ENCODE assay signal across 1 cellular context in the genomic region with DNA sequence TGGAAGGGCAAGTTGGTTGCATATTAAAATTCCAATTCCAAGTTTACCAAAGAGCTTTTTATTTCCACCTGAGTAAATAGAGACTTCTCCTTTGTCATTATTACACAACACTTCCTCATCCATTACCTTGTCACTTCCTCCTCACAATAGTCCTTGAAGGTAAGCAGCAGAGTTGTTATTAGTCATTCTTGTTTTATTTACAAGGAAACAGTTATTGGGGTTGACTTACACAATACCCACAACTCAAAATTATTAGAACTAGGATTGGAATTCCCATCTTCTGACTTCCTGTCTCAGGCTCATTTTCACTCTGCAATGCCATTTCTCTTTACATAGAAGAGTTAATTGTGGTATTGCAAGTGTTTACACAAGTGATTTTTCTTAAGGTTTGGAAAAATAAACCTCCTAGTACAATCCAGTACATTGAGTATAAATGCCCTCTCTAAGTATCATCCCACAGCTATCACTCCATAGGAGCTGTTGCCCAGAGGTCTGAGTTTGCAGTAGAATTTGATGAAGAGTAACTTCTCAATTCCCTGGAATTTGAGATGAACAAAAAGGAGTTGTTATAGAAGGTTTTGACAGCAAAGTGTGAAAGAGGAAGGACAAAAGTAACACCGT.
TF ChIP-seq lines count a peak whose summit lies in the region.

No MANE protein-coding gene starts in this region.

TF ChIP-seq in K562, 482 proteins besides CTCF, POLR2A, EP300 and RAD21:
- TF ChIP-seq CEBPB (tag; IDR thresholded peaks at IDR 0.05) (peak; percentile 55; the same call in 1 of the 2 replicates), YBX1 (IDR thresholded peaks at IDR 0.05) (no peak), FOXJ3 (CRISPR knock-in tag; IDR thresholded peaks at IDR 0.05) (no peak), CEBPG (CRISPR knock-in tag; IDR thresholded peaks at IDR 0.05) (no peak), CEBPG (tag; conservative IDR thresholded peaks at IDR 0.05 in 1 of 2, IDR thresholded peaks at IDR 0.05 in 1 of 2) (peak in 1 of 2 experiments; percentile 48; a peak in 2 of 4 replicates), NR4A1 (CRISPR knock-in tag; IDR thresholded peaks at IDR 0.05) (no peak), NR4A1 (tag; IDR thresholded peaks at IDR 0.05) (no peak), PRPF4 (IDR thresholded peaks at IDR 0.05; ENCODE audit: insufficient read depth, low read depth, low read length, poor library complexity, severe bottlenecking) (no peak)
